In the genomic region with DNA sequence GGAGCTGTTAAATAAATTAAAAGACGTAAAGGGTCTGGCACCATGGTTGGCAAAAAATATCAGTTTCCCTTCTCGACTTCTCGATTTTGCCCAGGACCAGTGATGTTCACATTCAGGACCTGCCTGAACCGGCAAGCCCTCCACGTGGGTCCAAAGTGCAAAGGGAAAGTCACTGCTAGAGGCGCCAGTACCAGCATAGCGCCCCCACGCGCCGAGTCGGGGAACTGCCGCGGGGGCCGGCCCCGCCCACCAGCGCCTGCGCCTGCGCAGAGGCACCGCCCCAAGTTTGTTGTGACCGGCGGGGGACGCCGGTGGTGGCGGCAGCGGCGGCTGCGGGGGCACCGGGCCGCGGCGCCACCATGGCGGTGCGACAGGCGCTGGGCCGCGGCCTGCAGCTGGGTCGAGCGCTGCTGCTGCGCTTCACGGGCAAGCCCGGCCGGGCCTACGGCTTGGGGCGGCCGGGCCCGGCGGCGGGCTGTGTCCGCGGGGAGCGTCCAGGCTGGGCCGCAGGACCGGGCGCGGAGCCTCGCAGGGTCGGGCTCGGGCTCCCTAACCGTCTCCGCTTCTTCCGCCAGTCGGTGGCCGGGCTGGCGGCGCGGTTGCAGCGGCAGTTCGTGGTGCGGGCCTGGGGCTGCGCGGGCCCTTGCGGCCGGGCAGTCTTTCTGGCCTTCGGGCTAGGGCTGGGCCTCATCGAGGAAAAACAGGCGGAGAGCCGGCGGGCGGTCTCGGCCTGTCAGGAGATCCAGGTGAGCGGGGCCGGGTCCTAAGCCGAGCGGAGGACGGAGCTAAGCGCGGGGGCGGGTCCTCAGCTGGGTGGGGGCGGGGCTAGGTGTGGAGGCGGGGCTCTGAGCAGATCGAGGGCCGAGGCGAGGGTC, we compare ENCODE assay signal across 7 cellular contexts. TPM values are rescaled to one million over a fixed set of nuclear protein-coding genes. Genes with fewer than 3 reads are reported as not detected.
A peak's percentile ranks its signal among the peaks of the same experiment; 100 is the strongest.
DNase-seq lines count a peak whose midpoint lies in the region; ATAC-seq and TF ChIP-seq lines count a peak whose summit lies in the region.

A gene (plus strand): TSS at position 269 of the 875 bp plus-strand sequence. CDS start 91 bp downstream, at position 360.

- H3K36me3 Mint-ChIP-seq in activated CD8-positive, alpha-beta T cell treated with anti-CD3 and anti-CD28 coated beads for 36 hours (ENCODE audit: low read depth), result no peaks in the 10 kb centered on the region

- POLR2A ChIA-PET in activated CD8-positive, alpha-beta T cell treated with anti-CD3 and anti-CD28 coated beads for 36 hours (lab: Charles Lee), result interaction anchor here (0.6 to 1.8 kb wide), 4 partner anchors 15 to 31 kb away, joined by 3 to 6 read pairs (median 3); no protein-coding TSS in a partner anchor

- peak; percentile 70 for ATAC-seq in GM18502 (IDR thresholded peaks at IDR 0.05; ENCODE audit: poor library complexity, unreplicated experiment)
- peak; percentile 70 for ATAC-seq in HG03354 (IDR thresholded peaks at IDR 0.05; ENCODE audit: poor library complexity, severe bottlenecking, unreplicated experiment)
- ATAC-seq in activated CD8-positive, alpha-beta T cell treated with anti-CD3 and anti-CD28 coated beads for 36 hours, result peak; percentile 92

- H3K27ac Mint-ChIP-seq in activated CD8-positive, alpha-beta T cell treated with anti-CD3 and anti-CD28 coated beads for 36 hours, result peak within 1 kb of the TSS; percentile 73

- TF ChIP-seq POLR2A in lower leg skin (IDR thresholded peaks at IDR 0.05), result peak in 1 of 2 donors; percentile 68

- H3K27me3 Mint-ChIP-seq in activated CD8-positive, alpha-beta T cell treated with anti-CD3 and anti-CD28 coated beads for 36 hours, result peaks cover 2% of the 10 kb centered on the region

- H3K4me3 Mint-ChIP-seq in activated CD8-positive, alpha-beta T cell treated with anti-CD3 and anti-CD28 coated beads for 36 hours, result peak within 1 kb of the TSS; percentile 81

- intact Hi-C loops in activated CD8-positive, alpha-beta T cell treated with anti-CD3 and anti-CD28 coated beads for 36 hours (cut with micrococcal nuclease), result no loop called here
- intact Hi-C loops in lower leg skin (cut with DNase I; ENCODE audit: low total_unique reads), result loop anchor here (5.0 kb wide), 1 partner anchor 111 kb away; no protein-coding TSS in a partner anchor

- peak; percentile 99 for TF ChIP-seq CTCF in activated CD8-positive, alpha-beta T cell treated with anti-CD3 and anti-CD28 coated beads for 36 hours (IDR thresholded peaks at IDR 0.05)
- TF ChIP-seq CTCF in lower leg skin (IDR thresholded peaks at IDR 0.05), result peak in 2 of 3 donors; percentile 93 to 98

- CTCF ChIA-PET in activated CD8-positive, alpha-beta T cell treated with anti-CD3 and anti-CD28 coated beads for 36 hours (lab: Charles Lee), result interaction anchor here (0.6 to 3.2 kb wide), 44 partner anchors 8 to 1128 kb away, joined by 3 to 31 read pairs (median 4); a partner anchor contains a TSS

- 1 to 2% methylated on average over 42 to 50 of the region's 93 CpGs for WGBS in lower leg skin, 2 donors

- H3K4me3 ChIP-seq in lower leg skin (ENCODE audit: low read depth, poor library complexity, severe bottlenecking), result peak within 1 kb of the TSS; percentile 99

- peak; percentile 82 for DNase-seq in NCI-H69 (lab: John Stamatoyannopoulos, UW)
- peak; percentile 86 for DNase-seq in activated CD8-positive, alpha-beta T cell treated with anti-CD3 and anti-CD28 coated beads for 36 hours
- DNase-seq in ecto neural progenitor cell (ENCODE audit: low spot score), result peak; percentile 96
- peak; percentile 76 to 96 for DNase-seq in lower leg skin (ENCODE audit: low spot score in 2 of 2)
- DNase-seq in stimulated activated CD4-positive, alpha-beta T cell treated with anti-CD3 and anti-CD28 coated beads, Interleukin-4, amount 100 ng/mL, for 4 hours, result peak; percentile 76 to 81

- peaks cover 3% of the 10 kb centered on the region for H3K9me3 Mint-ChIP-seq in activated CD8-positive, alpha-beta T cell treated with anti-CD3 and anti-CD28 coated beads for 36 hours

- peaks cover 11% of the 10 kb centered on the region for H3K4me1 Mint-ChIP-seq in activated CD8-positive, alpha-beta T cell treated with anti-CD3 and anti-CD28 coated beads for 36 hours (ENCODE audit: low read depth)

RNA-seq across cellular contexts. Expression of the gene that starts here (rescaled TPM):
- 1 to 10 TPM; 2.7 to 3.3 TPM for total RNA-seq in activated CD8-positive, alpha-beta T cell treated with anti-CD3 and anti-CD28 coated beads for 36 hours
- total RNA-seq in lower leg skin, result 100 to 1,000 TPM; 149 to 173 (median 161) TPM

Comparison
In these comparisons a context has a peak if more than half of its experiments do, and no peak if none do; other contexts are left out.
1. Peak in every context shown above with its lines: DNase-seq, ATAC-seq and H3K4me3 ChIP-seq.
2. RNA of the gene that starts here (total RNA-seq): 149 to 173 TPM in lower leg skin; 2.7 to 3.3 TPM in activated CD8-positive, alpha-beta T cell treated with anti-CD3 and anti-CD28 coated beads for 36 hours; every median in the first group is over 10 times any median in the second.